ENCODE assay signal across 8 cellular contexts in genomic region chr15:52295421-52295991, GRCh38. TPM values are rescaled to one million over a fixed set of nuclear protein-coding genes. Genes with fewer than 3 reads are reported as not detected.
DNase-seq lines count a peak whose midpoint lies in the region; ATAC-seq and TF ChIP-seq lines count a peak whose summit lies in the region.

TSS of gene MYO5C (minus strand) at chr15:52295804. CDS start at chr15:52295636, 168 bp downstream.

- no peak within 1 kb of the TSS for H3K27ac Mint-ChIP-seq in naive thymus-derived CD4-positive, alpha-beta T cell

- H3K4me1 Mint-ChIP-seq in naive thymus-derived CD4-positive, alpha-beta T cell: peaks cover 0 to 22% (median 3%) of the 10 kb centered on the region in 7 donors

- TF ChIP-seq CTCF in LNCaP clone FGC (IDR thresholded peaks at IDR 0.05; ENCODE audit: control insufficient read depth, extremely low read depth, insufficient read depth) (no peak), fibroblast of pulmonary artery (IDR thresholded peaks at IDR 0.05; ENCODE audit: low read length, missing control alignments) (no peak)

- peak within 1 kb of the TSS; percentile 30 to 76 (median 56) for H3K4me3 Mint-ChIP-seq in naive thymus-derived CD4-positive, alpha-beta T cell

- intact Hi-C loops in naive thymus-derived CD4-positive, alpha-beta T cell (cut with micrococcal nuclease): no loop called here

- CTCF ChIA-PET in naive thymus-derived CD4-positive, alpha-beta T cell (lab: Charles Lee): no interaction called here

- H3K27me3 ChIP-seq in naive thymus-derived CD4-positive, alpha-beta T cell (ENCODE audit: control insufficient read depth in 2 of 2, insufficient read depth in 2 of 2, low read length in 2 of 2): peaks cover 3 to 15% of the 10 kb centered on the region in 2 donors

- no peak within 1 kb of the TSS for H3K27ac ChIP-seq in naive thymus-derived CD4-positive, alpha-beta T cell (ENCODE audit: low read depth, low read length)

- H3K9me3 Mint-ChIP-seq in naive thymus-derived CD4-positive, alpha-beta T cell: peaks cover 0 to 5% (median 0%) of the 10 kb centered on the region in 11 donors

- H3K36me3 ChIP-seq in naive thymus-derived CD4-positive, alpha-beta T cell (ENCODE audit: control insufficient read depth in 2 of 3, insufficient read depth in 3 of 3, low read length in 3 of 3): no peaks in the 10 kb centered on the region

- peaks cover 0 to 5% (median 0%) of the 10 kb centered on the region in 5 donors for H3K36me3 Mint-ChIP-seq in naive thymus-derived CD4-positive, alpha-beta T cell

- H3K27me3 Mint-ChIP-seq in naive thymus-derived CD4-positive, alpha-beta T cell: peaks cover 28 to 66% (median 37%) of the 10 kb centered on the region in 5 donors

- H3K4me1 ChIP-seq in naive thymus-derived CD4-positive, alpha-beta T cell (ENCODE audit: control insufficient read depth in 2 of 2, insufficient read depth in 2 of 2, low read length in 2 of 2): no peaks in the 10 kb centered on the region

- H3K4me3 ChIP-seq in LNCaP clone FGC (ENCODE audit: low read depth, low read length) (peak within 1 kb of the TSS; percentile 81), fibroblast of pulmonary artery (replicated peaks; ENCODE audit: low read depth, low read length) (peak within 1 kb of the TSS; percentile 28)
- no peak within 1 kb of the TSS for H3K4me3 ChIP-seq in naive thymus-derived CD4-positive, alpha-beta T cell (ENCODE audit: low read length)

- DNase-seq in DMS53 (lab: John Stamatoyannopoulos, UW): peak; percentile 90
- peak; percentile 80 for DNase-seq in LNCaP clone FGC (ENCODE audit: low read depth)
- peak; percentile 78 for DNase-seq in SW480 (ENCODE audit: low spot score)
- DNase-seq in fibroblast of pulmonary artery (ENCODE audit: low read depth): peak; percentile 11
- DNase-seq in naive thymus-derived CD4-positive, alpha-beta T cell: peak in 1 of 9 donors; percentile 0
- DNase-seq in central memory CD4-positive, alpha-beta T cell: no peak

- ATAC-seq in naive thymus-derived CD4-positive, alpha-beta T cell: peak; percentile 27
- ATAC-seq in HG02970 (IDR thresholded peaks at IDR 0.05; ENCODE audit: low FRiP score, unreplicated experiment): no peak
- no peak for ATAC-seq in HG03460 (IDR thresholded peaks at IDR 0.05; ENCODE audit: unreplicated experiment)

- no peaks in the 10 kb centered on the region for H3K9me3 ChIP-seq in naive thymus-derived CD4-positive, alpha-beta T cell (ENCODE audit: control insufficient read depth in 2 of 3, low read length in 3 of 3)

- POLR2A ChIA-PET in naive thymus-derived CD4-positive, alpha-beta T cell (lab: Charles Lee): no interaction called here

RNA-seq across cellular contexts. Expression of gene MYO5C, which starts in this region (rescaled TPM):
- total RNA-seq in naive thymus-derived CD4-positive, alpha-beta T cell: 1 to 10 TPM in 1 of 5 experiments, under 1 TPM in 4; 0.19 to 1.3 (median 0.40) TPM
- polyA plus RNA-seq in naive thymus-derived CD4-positive, alpha-beta T cell: under 1 TPM in 1 of 2 donors, not detected in 1; 0.22 TPM
